Comparison of ENCODE assay signal across 12 cellular contexts in genomic region chr2:209936106-209936663, GRCh38.
DNase-seq lines count a peak whose midpoint lies in the region; ATAC-seq, FAIRE-seq and TF ChIP-seq lines count a peak whose summit lies in the region.
"Had no signal": no experiment of that assay in that cellular context is flagged by ENCODE, and none has a peak within 500 bp of the region (broad histone marks: within the 10 kb centered on the region; RNA-seq: fewer than 3 reads in every experiment).

No MANE protein-coding gene starts in this region.

- H3K27ac ChIP-seq in Panc1 (ENCODE audit: low read length), result no peak overlapping the region
- H3K27ac ChIP-seq: BLaER1 had no signal

- H3K27me3 Mint-ChIP-seq in activated T-helper 17 cell treated with anti-CD3 and anti-CD28 coated beads, Interleukin-2, amount 50 U/mL, for 72 hours, result peaks cover 19% of the 10 kb centered on the region

- H3K9me3 Mint-ChIP-seq in activated T-helper 17 cell treated with anti-CD3 and anti-CD28 coated beads, Interleukin-2, amount 50 U/mL, for 72 hours, result no peaks in the 10 kb centered on the region
- H3K9me3 Mint-ChIP-seq: natural killer cell treated with Interleukin-12 subunit alpha and Interleukin-12 subunit beta and Interleukin-15 and Interleukin-18, amount 100 ng/mL, for 72 hours; stimulated activated memory B cell treated with anti-CD40 and anti-IgM and Interleukin-4, amounts not matched to agents 10 μg/mL and 1 μg/mL and 100 μg/mL, for 72 hours had no signal

- ATAC-seq in HG02759 (IDR thresholded peaks at IDR 0.05; ENCODE audit: unreplicated experiment) (peak; percentile 38), Panc1 (0 out of 2 replicates have a peak, but pooled peaks have one; percentile 42)
- ATAC-seq in activated T-helper 17 cell treated with anti-CD3 and anti-CD28 coated beads, Interleukin-2, amount 50 U/mL, for 72 hours (replicated peaks), result no peak
- ATAC-seq: natural killer cell treated with Interleukin-12 subunit alpha and Interleukin-12 subunit beta and Interleukin-15 and Interleukin-18, amount 100 ng/mL, for 72 hours; stimulated activated memory B cell treated with anti-CD40 and anti-IgM and Interleukin-4, amounts not matched to agents 10 μg/mL and 1 μg/mL and 100 μg/mL, for 72 hours had no signal

- POLR2A ChIA-PET in Panc1 (lab: Charles Lee), result no interaction called here

- no peak for DNase-seq in BE2C
- no peak for DNase-seq in Panc1 (ENCODE audit: low read depth, low spot score)
- no peak for DNase-seq in fibroblast of villous mesenchyme (ENCODE audit: low read depth)
- DNase-seq in GM19239 (ENCODE audit: insufficient read length, low spot score), result no peak
- DNase-seq in T1000 (lab: John Stamatoyannopoulos, UW), result no peak
- DNase-seq in NCI-H510A (lab: John Stamatoyannopoulos, UW), result no peak
- DNase-seq: NCI-H510A treated with DMSO at 0.1 percent for 48 hours had no signal

- intact Hi-C loops in Panc1 (cut with micrococcal nuclease; ENCODE audit: unreplicated experiment), result no loop called here

- peaks cover 3% of the 10 kb centered on the region for H3K36me3 ChIP-seq in BE2C
- H3K36me3 ChIP-seq in Panc1 (ENCODE audit: control insufficient read depth, insufficient read depth, low read length), result no peaks in the 10 kb centered on the region
- H3K36me3 ChIP-seq: BLaER1 had no signal

- TF ChIP-seq CTCF in BE2C (IDR thresholded peaks at IDR 0.05; ENCODE audit: low read depth, low read length) (peak; percentile 25), Panc1 (IDR thresholded peaks at IDR 0.05) (peak; percentile 34; the same call in 1 of the 2 replicates), fibroblast of villous mesenchyme (IDR thresholded peaks at IDR 0.05; ENCODE audit: insufficient read depth, low read depth, low read length) (peak; percentile 3)

- no peaks in the 10 kb centered on the region for H3K4me1 Mint-ChIP-seq in activated T-helper 17 cell treated with anti-CD3 and anti-CD28 coated beads, Interleukin-2, amount 50 U/mL, for 72 hours
- H3K4me1 Mint-ChIP-seq: stimulated activated memory B cell treated with anti-CD40 and anti-IgM and Interleukin-4, amounts not matched to agents 10 μg/mL and 1 μg/mL and 100 μg/mL, for 72 hours had no signal

- H3K4me1 ChIP-seq in BE2C, result peaks cover 6% of the 10 kb centered on the region
- no peaks in the 10 kb centered on the region for H3K4me1 ChIP-seq in Panc1 (ENCODE audit: control insufficient read depth, insufficient read depth, low read length)
- H3K4me1 ChIP-seq: BLaER1 had no signal

- no peak for FAIRE-seq in GM19239 (lab: Jason Lieb, UNC)

- H3K4me3 ChIP-seq in BE2C (ENCODE audit: low read depth, low read length), result no peak overlapping the region
- H3K4me3 ChIP-seq in Panc1 (ENCODE audit: low read depth in 2 of 2, low read length in 2 of 2), result no peak overlapping the region
- no peak overlapping the region for H3K4me3 ChIP-seq in fibroblast of villous mesenchyme (ENCODE audit: low read depth, low read length)
- H3K4me3 ChIP-seq: BLaER1 had no signal

- H3K4me3 Mint-ChIP-seq in activated T-helper 17 cell treated with anti-CD3 and anti-CD28 coated beads, Interleukin-2, amount 50 U/mL, for 72 hours, result no peak overlapping the region
- H3K4me3 Mint-ChIP-seq: natural killer cell treated with Interleukin-12 subunit alpha and Interleukin-12 subunit beta and Interleukin-15 and Interleukin-18, amount 100 ng/mL, for 72 hours; stimulated activated memory B cell treated with anti-CD40 and anti-IgM and Interleukin-4, amounts not matched to agents 10 μg/mL and 1 μg/mL and 100 μg/mL, for 72 hours had no signal

- CTCF ChIA-PET in Panc1 (lab: Charles Lee), result no interaction called here

- no peaks in the 10 kb centered on the region for H3K27me3 ChIP-seq in BE2C
- H3K27me3 ChIP-seq in Panc1 (ENCODE audit: control insufficient read depth, insufficient read depth, low read length), result no peaks in the 10 kb centered on the region
- H3K27me3 ChIP-seq: BLaER1 had no signal

- no peaks in the 10 kb centered on the region for H3K9me3 ChIP-seq in BE2C
- H3K9me3 ChIP-seq in Panc1 (ENCODE audit: control insufficient read depth, insufficient read depth, low read depth, low read length), result no peaks in the 10 kb centered on the region
- H3K9me3 ChIP-seq: BLaER1 had no signal

- no peaks in the 10 kb centered on the region for H3K36me3 Mint-ChIP-seq in activated T-helper 17 cell treated with anti-CD3 and anti-CD28 coated beads, Interleukin-2, amount 50 U/mL, for 72 hours (ENCODE audit: low read depth)
- H3K36me3 Mint-ChIP-seq: natural killer cell treated with Interleukin-12 subunit alpha and Interleukin-12 subunit beta and Interleukin-15 and Interleukin-18, amount 100 ng/mL, for 72 hours; stimulated activated memory B cell treated with anti-CD40 and anti-IgM and Interleukin-4, amounts not matched to agents 10 μg/mL and 1 μg/mL and 100 μg/mL, for 72 hours had no signal

- no TSS peak for BruUV-seq in Panc1 (replicated peaks; lab: Mats Ljungman, UMichigan)

- in situ Hi-C loops in Panc1 (cut with HindIII; ENCODE audit: low pct_unique_long_range_greater_than_20kb, low sequenced_read_pairs), result no loop called here

- no peak overlapping the region for H3K27ac Mint-ChIP-seq in activated T-helper 17 cell treated with anti-CD3 and anti-CD28 coated beads, Interleukin-2, amount 50 U/mL, for 72 hours
- H3K27ac Mint-ChIP-seq: natural killer cell treated with Interleukin-12 subunit alpha and Interleukin-12 subunit beta and Interleukin-15 and Interleukin-18, amount 100 ng/mL, for 72 hours; stimulated activated memory B cell treated with anti-CD40 and anti-IgM and Interleukin-4, amounts not matched to agents 10 μg/mL and 1 μg/mL and 100 μg/mL, for 72 hours had no signal
